22 cellular contexts compared by ENCODE assay signal in the genomic region with DNA sequence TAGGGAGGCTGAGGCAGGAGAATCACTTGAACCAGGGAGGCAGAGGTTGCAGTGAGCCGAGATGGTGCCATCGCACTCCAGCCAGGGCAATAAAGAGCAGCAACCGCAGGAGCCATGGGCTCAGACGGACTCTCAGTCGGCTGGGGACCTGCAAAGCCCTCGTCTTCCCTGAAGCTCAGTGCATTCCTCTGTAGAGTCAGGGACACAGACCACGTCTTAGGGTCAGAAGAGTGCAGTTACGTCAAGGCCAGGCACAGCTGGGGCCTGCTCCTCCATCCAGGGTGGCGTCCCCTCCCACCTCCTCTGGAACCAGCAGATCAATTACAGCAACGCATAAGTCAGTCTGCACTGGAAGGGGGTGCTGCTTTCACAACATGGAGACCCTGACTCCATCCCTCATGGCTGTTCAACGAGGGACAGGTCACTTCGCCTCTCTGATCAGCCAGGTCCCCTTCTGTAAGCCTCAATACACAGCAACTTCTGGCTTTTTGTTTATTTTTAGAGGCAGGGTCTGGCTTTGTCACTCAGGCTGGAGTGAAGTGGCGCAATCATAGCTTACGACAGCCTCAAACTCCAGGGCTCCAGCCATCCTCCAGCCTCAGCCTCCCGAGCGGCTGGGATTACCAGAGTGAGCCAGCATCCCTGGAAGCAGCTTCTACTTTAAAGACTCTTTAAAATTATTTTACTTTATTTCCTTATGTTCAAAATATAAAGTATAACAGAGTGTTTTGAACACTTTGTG.
DNase-seq lines count a peak whose midpoint lies in the region; ATAC-seq and TF ChIP-seq lines count a peak whose summit lies in the region.
"Had no signal": no experiment of that assay in that cellular context is flagged by ENCODE, and none has a peak within 500 bp of the region (broad histone marks: within the 10 kb centered on the region; RNA-seq: fewer than 3 reads in every experiment).

No MANE protein-coding gene starts in this region.

- no peak for TF ChIP-seq CTCF in Peyer's patch (IDR thresholded peaks at IDR 0.05)
- TF ChIP-seq CTCF in lower lobe of right lung (IDR thresholded peaks at IDR 0.05): no peak

- H3K27me3 ChIP-seq in right cardiac atrium (ENCODE audit: control insufficient read depth, insufficient read depth) (no peaks in the 10 kb centered on the region), Peyer's patch (no peaks in the 10 kb centered on the region), lower lobe of right lung (ENCODE audit: low read depth) (no peaks in the 10 kb centered on the region)
- H3K27me3 ChIP-seq: left lung, pancreas, right lobe of liver, uterus had no signal

- H3K9me3 ChIP-seq in right cardiac atrium (ENCODE audit: control insufficient read depth, low read length) (no peaks in the 10 kb centered on the region), Peyer's patch (no peaks in the 10 kb centered on the region), lower lobe of right lung (no peaks in the 10 kb centered on the region)
- H3K9me3 ChIP-seq: HAP-1, pancreas, right lobe of liver, uterus had no signal

- no peak overlapping the region for H3K4me3 ChIP-seq in right cardiac atrium (ENCODE audit: low read length)
- no peak overlapping the region for H3K4me3 ChIP-seq in Peyer's patch
- no peak overlapping the region for H3K4me3 ChIP-seq in lower lobe of right lung
- H3K4me3 ChIP-seq: HAP-1, left lung, pancreas, right lobe of liver, uterus had no signal

- no peak for ATAC-seq in Right ventricle myocardium superior (ENCODE audit: poor library complexity)
- ATAC-seq in right cardiac atrium: no peak
- ATAC-seq in lower lobe of right lung: no peak
- no peak for ATAC-seq in HG02970 (IDR thresholded peaks at IDR 0.05; ENCODE audit: low FRiP score, unreplicated experiment)
- ATAC-seq: activated CD4-positive, alpha-beta T cell treated with anti-CD3 and anti-CD28 coated beads for 36 hours; left lung; natural killer cell treated with Interleukin-12 subunit alpha and Interleukin-12 subunit beta and Interleukin-15 and Interleukin-18, amount 100 ng/mL, for 72 hours; pancreas; right lobe of liver had no signal

- H3K36me3 ChIP-seq in Peyer's patch (peaks cover 0 to 39% (median 0%) of the 10 kb centered on the region in 3 donors), lower lobe of right lung (no peaks in the 10 kb centered on the region)
- H3K36me3 ChIP-seq: HAP-1, pancreas, right lobe of liver, uterus had no signal

- DNase-seq in Right ventricle myocardium superior (peak; percentile 13), right cardiac atrium (no peak), Peyer's patch (peak; percentile 6 to 33 (median 32)), lower lobe of right lung (peak; percentile 24), posterior vena cava (ENCODE audit: low spot score) (no peak), RKO (ENCODE audit: low spot score) (no peak)
- DNase-seq: activated CD4-positive, alpha-beta T cell treated with anti-CD3 and anti-CD28 coated beads for 36 hours; amygdala; caudate nucleus; DMS 273 treated with DMSO at 0.1 percent for 48 hours; midbrain; NCI-H187; NCI-H748 treated with DMSO at 0.1 percent for 48 hours; SHP77 treated with DMSO at 0.1 percent for 48 hours; stimulated activated CD4-positive, alpha-beta T cell treated with anti-CD3 and anti-CD28 coated beads, Interleukin-15, amount 100 ng/mL, for 24 hours had no signal

- WGBS in right cardiac atrium: 89% methylated on average over 16 of the region's 16 CpGs

- H3K4me1 ChIP-seq in right cardiac atrium (ENCODE audit: control insufficient read depth, insufficient read depth, low read length) (no peaks in the 10 kb centered on the region), Peyer's patch (no peaks in the 10 kb centered on the region), lower lobe of right lung (no peaks in the 10 kb centered on the region)
- H3K4me1 ChIP-seq: HAP-1, left lung, pancreas, right lobe of liver, uterus had no signal

- intact Hi-C loops in Right ventricle myocardium superior (cut with DNase I) (no loop called here), right cardiac atrium (cut with DNase I) (no loop called here), lower lobe of right lung (cut with DNase I) (no loop called here), posterior vena cava (cut with DNase I) (no loop called here)

- TF ChIP-seq POLR2A in Peyer's patch (IDR thresholded peaks at IDR 0.05): no peak

- H3K27ac ChIP-seq in right cardiac atrium (ENCODE audit: low read length) (no peak overlapping the region), Peyer's patch (no peak overlapping the region), lower lobe of right lung (no peak overlapping the region)
- H3K27ac ChIP-seq: left lung, pancreas, right lobe of liver, uterus had no signal

Comparison
In these comparisons a context has a peak if more than half of its experiments do, and no peak if none do; other contexts are left out.
1. DNase-seq: peak in Right ventricle myocardium superior (single experiment), Peyer's patch (3 of 3) and lower lobe of right lung (single experiment); none in right cardiac atrium (0 of 3), posterior vena cava (single experiment) and RKO (single experiment).